In genomic region chr15:50135123-50135541, GRCh38 we compare ENCODE assay signal across 9 cellular contexts. TPM values are rescaled to one million over a fixed set of nuclear protein-coding genes. Genes with fewer than 3 reads are reported as not detected.
DNase-seq lines count a peak whose midpoint lies in the region; ATAC-seq lines count a peak whose summit lies in the region.
"Had no signal": no experiment of that assay in that cellular context is flagged by ENCODE, and none has a peak within 500 bp of the region (broad histone marks: within the 10 kb centered on the region; RNA-seq: fewer than 3 reads in every experiment).

No MANE protein-coding gene starts in this region.

- H3K27ac Mint-ChIP-seq in activated T-helper 1 cell treated with anti-CD3 and anti-CD28 coated beads, Interleukin-12 subunit alpha, Interleukin-12 subunit beta, Interleukin-2, Interleukin-4 antibody, amounts not matched to agents 30 ng/mL and 10 ng/mL and 1 ng/mL, durations not matched to agents 14 hours and 24 hours and 36 hours, result peak overlapping the region; percentile 89
- H3K27ac Mint-ChIP-seq: endodermal cell had no signal

- H3K4me3 Mint-ChIP-seq in activated T-helper 1 cell treated with anti-CD3 and anti-CD28 coated beads, Interleukin-12 subunit alpha, Interleukin-12 subunit beta, Interleukin-2, Interleukin-4 antibody, amounts not matched to agents 30 ng/mL and 10 ng/mL and 1 ng/mL, durations not matched to agents 14 hours and 24 hours and 36 hours, result peak overlapping the region; percentile 24
- H3K4me3 Mint-ChIP-seq: endodermal cell had no signal

- peaks cover 23% of the 10 kb centered on the region for H3K36me3 Mint-ChIP-seq in activated T-helper 1 cell treated with anti-CD3 and anti-CD28 coated beads, Interleukin-12 subunit alpha, Interleukin-12 subunit beta, Interleukin-2, Interleukin-4 antibody, amounts not matched to agents 30 ng/mL and 10 ng/mL and 1 ng/mL, durations not matched to agents 14 hours and 24 hours and 36 hours (ENCODE audit: low read depth)

- DNase-seq in activated T-helper 1 cell treated with anti-CD3 and anti-CD28 coated beads, Interleukin-12 subunit alpha, Interleukin-12 subunit beta, Interleukin-2, Interleukin-4 antibody, amounts not matched to agents 30 ng/mL and 10 ng/mL and 1 ng/mL, durations not matched to agents 14 hours and 24 hours and 36 hours (ENCODE audit: low spot score), result peak; percentile 73
- peak; percentile 69 for DNase-seq in stimulated activated CD4-positive, alpha-beta T cell treated with anti-CD3 and anti-CD28 coated beads, Interleukin-4, amount 100 ng/mL, for 24 hours
- DNase-seq in AG08395 (ENCODE audit: low spot score), result no peak
- DNase-seq in NCI-H2196 treated with DMSO at 0.1 percent for 48 hours (lab: John Stamatoyannopoulos, UW; ENCODE audit: unreplicated experiment), result no peak
- no peak for DNase-seq in NCI-H82 treated with DMSO at 0.1 percent for 48 hours (lab: John Stamatoyannopoulos, UW; ENCODE audit: unreplicated experiment)
- DNase-seq in left colon, result no peak
- DNase-seq: endodermal cell had no signal

- H3K9me3 Mint-ChIP-seq in activated T-helper 1 cell treated with anti-CD3 and anti-CD28 coated beads, Interleukin-12 subunit alpha, Interleukin-12 subunit beta, Interleukin-2, Interleukin-4 antibody, amounts not matched to agents 30 ng/mL and 10 ng/mL and 1 ng/mL, durations not matched to agents 14 hours and 24 hours and 36 hours, result peaks cover 17% of the 10 kb centered on the region

- ATAC-seq in GM19397 (IDR thresholded peaks at IDR 0.05; ENCODE audit: unreplicated experiment), result peak; percentile 71
- peak; percentile 80 for ATAC-seq in HG03135 (IDR thresholded peaks at IDR 0.05; ENCODE audit: unreplicated experiment)
- no peak for ATAC-seq in left colon

- peaks cover 60% of the 10 kb centered on the region for H3K4me1 Mint-ChIP-seq in activated T-helper 1 cell treated with anti-CD3 and anti-CD28 coated beads, Interleukin-12 subunit alpha, Interleukin-12 subunit beta, Interleukin-2, Interleukin-4 antibody, amounts not matched to agents 30 ng/mL and 10 ng/mL and 1 ng/mL, durations not matched to agents 14 hours and 24 hours and 36 hours (ENCODE audit: low read depth)
- H3K4me1 Mint-ChIP-seq: endodermal cell had no signal

- H3K27me3 Mint-ChIP-seq in activated T-helper 1 cell treated with anti-CD3 and anti-CD28 coated beads, Interleukin-12 subunit alpha, Interleukin-12 subunit beta, Interleukin-2, Interleukin-4 antibody, amounts not matched to agents 30 ng/mL and 10 ng/mL and 1 ng/mL, durations not matched to agents 14 hours and 24 hours and 36 hours (ENCODE audit: insufficient read depth), result no peaks in the 10 kb centered on the region

- intact Hi-C loops in activated T-helper 1 cell treated with anti-CD3 and anti-CD28 coated beads, Interleukin-12 subunit alpha, Interleukin-12 subunit beta, Interleukin-2, Interleukin-4 antibody, amounts not matched to agents 30 ng/mL and 10 ng/mL and 1 ng/mL, durations not matched to agents 14 hours and 24 hours and 36 hours (cut with micrococcal nuclease), result loop anchor here (1.0 to 5.0 kb wide), 15 partner anchors 28 to 1258 kb away; partner anchors contain the start of genes AP4E1, COPS2 and FAM227B
- intact Hi-C loops in left colon (cut with DNase I, micrococcal nuclease), result no loop called here

RNA-seq across cellular contexts. Expression of gene ATP8B4, which starts 16.1 kb away (rescaled TPM):
- total RNA-seq in activated T-helper 1 cell treated with anti-CD3 and anti-CD28 coated beads, Interleukin-12 subunit alpha, Interleukin-12 subunit beta, Interleukin-2, Interleukin-4 antibody, amounts not matched to agents 30 ng/mL and 10 ng/mL and 1 ng/mL, durations not matched to agents 14 hours and 24 hours and 36 hours, result 49.7 and 52.9 TPM in 2 replicates
- total RNA-seq in left colon, result 1 to 10 TPM; 1.9 to 5.9 TPM

RNA-seq across cellular contexts. Expression of gene SLC27A2, which starts 46.9 kb away (rescaled TPM):
- total RNA-seq in activated T-helper 1 cell treated with anti-CD3 and anti-CD28 coated beads, Interleukin-12 subunit alpha, Interleukin-12 subunit beta, Interleukin-2, Interleukin-4 antibody, amounts not matched to agents 30 ng/mL and 10 ng/mL and 1 ng/mL, durations not matched to agents 14 hours and 24 hours and 36 hours, result 78.0 and 78.7 TPM in 2 replicates
- 10 to 100 TPM; 37.2 to 43.1 TPM for total RNA-seq in left colon

Comparison
In these comparisons a context has a peak if more than half of its experiments do, and no peak if none do; other contexts are left out.
1. DNase-seq: peak in activated T-helper 1 cell treated with anti-CD3 and anti-CD28 coated beads, Interleukin-12 subunit alpha, Interleukin-12 subunit beta, Interleukin-2, Interleukin-4 antibody, amounts not matched to agents 30 ng/mL and 10 ng/mL and 1 ng/mL, durations not matched to agents 14 hours and 24 hours and 36 hours (single experiment) and stimulated activated CD4-positive, alpha-beta T cell treated with anti-CD3 and anti-CD28 coated beads, Interleukin-4, amount 100 ng/mL, for 24 hours (single experiment); none in AG08395 (single experiment), NCI-H2196 treated with DMSO at 0.1 percent for 48 hours (single experiment), NCI-H82 treated with DMSO at 0.1 percent for 48 hours (single experiment) and left colon (0 of 2).